8 cellular contexts compared by ENCODE assay signal in genomic region chr22:31969789-31970489, GRCh38. TPM values are rescaled to one million over a fixed set of nuclear protein-coding genes. Genes with fewer than 3 reads are reported as not detected.
A peak's percentile ranks its signal among the peaks of the same experiment; 100 is the strongest.
DNase-seq lines count a peak whose midpoint lies in the region; ATAC-seq and TF ChIP-seq lines count a peak whose summit lies in the region.

No MANE protein-coding gene starts in this region.

- H3K27me3 Mint-ChIP-seq in activated CD4-positive, alpha-beta memory T cell treated with anti-CD3 and anti-CD28 coated beads for 36 hours, result no peaks in the 10 kb centered on the region

- H3K27ac ChIP-seq in effector memory CD4-positive, alpha-beta T cell (ENCODE audit: insufficient read depth, low read length, poor library complexity, severe bottlenecking), result no peak overlapping the region
- H3K27ac ChIP-seq in lung (ENCODE audit: low read depth in 1 of 2, low read length in 1 of 2), result no peak overlapping the region

- H3K27me3 ChIP-seq in effector memory CD4-positive, alpha-beta T cell (replicated peaks; ENCODE audit: control insufficient read depth, insufficient read depth, low read length, poor library complexity, severe bottlenecking), result no peaks in the 10 kb centered on the region
- H3K27me3 ChIP-seq in lung (ENCODE audit: control insufficient read depth, insufficient read depth), result no peaks in the 10 kb centered on the region

- H3K4me3 Mint-ChIP-seq in activated CD4-positive, alpha-beta memory T cell treated with anti-CD3 and anti-CD28 coated beads for 36 hours, result peak overlapping the region; percentile 72

- POLR2A ChIA-PET in activated CD4-positive, alpha-beta memory T cell treated with anti-CD3 and anti-CD28 coated beads for 36 hours (lab: Charles Lee), result interaction anchor here (0.6 to 1.2 kb wide), 3 partner anchors 19 to 308 kb away, joined by 3 to 5 read pairs (median 5); partner anchors contain the start of gene PISD

- peaks cover 8% of the 10 kb centered on the region for H3K4me1 ChIP-seq in effector memory CD4-positive, alpha-beta T cell (ENCODE audit: control insufficient read depth, insufficient read depth, low read length, poor library complexity, severe bottlenecking)
- H3K4me1 ChIP-seq in lung (ENCODE audit: control insufficient read depth in 2 of 2, insufficient read depth in 2 of 2, low read length in 2 of 2), result peaks cover 0 to 5% of the 10 kb centered on the region in 2 donors

- peak; percentile 56 for ATAC-seq in HG03280 (IDR thresholded peaks at IDR 0.05; ENCODE audit: unreplicated experiment)
- peak; percentile 84 for ATAC-seq in lung (ENCODE audit: insufficient read depth, low FRiP score)
- ATAC-seq in HG02571 (IDR thresholded peaks at IDR 0.05; ENCODE audit: unreplicated experiment), result no peak

- intact Hi-C loops in activated CD4-positive, alpha-beta memory T cell treated with anti-CD3 and anti-CD28 coated beads for 36 hours (cut with micrococcal nuclease), result loop anchor here (1.0 to 5.0 kb wide), 3 partner anchors 19 to 502 kb away; partner anchors contain the start of gene FBXO7

- DNase-seq in GM12864 (ENCODE audit: low read depth) (peak; percentile 42), NCI-H524 (lab: John Stamatoyannopoulos, UW) (peak; percentile 64 to 84), lung (ENCODE audit: low spot score) (peak; percentile 70)
- DNase-seq in activated CD4-positive, alpha-beta memory T cell treated with anti-CD3 and anti-CD28 coated beads for 36 hours, result peak; percentile 82
- DNase-seq in effector memory CD4-positive, alpha-beta T cell, result peak; percentile 55 to 59 (median 58)
- peak in 2 of 3 donors; percentile 49 to 56 for DNase-seq in stimulated activated CD4-positive, alpha-beta T cell treated with anti-CD3 and anti-CD28 coated beads, TNF-alpha, amount 100 ng/mL, for 48 hours (ENCODE audit: low read depth in 3 of 3)

- no peaks in the 10 kb centered on the region for H3K36me3 ChIP-seq in effector memory CD4-positive, alpha-beta T cell (ENCODE audit: control insufficient read depth, insufficient read depth, low read length)
- no peaks in the 10 kb centered on the region for H3K36me3 ChIP-seq in lung (ENCODE audit: control insufficient read depth in 2 of 2, insufficient read depth in 2 of 2, low read length in 2 of 2)

- H3K36me3 Mint-ChIP-seq in activated CD4-positive, alpha-beta memory T cell treated with anti-CD3 and anti-CD28 coated beads for 36 hours, result no peaks in the 10 kb centered on the region

- no peaks in the 10 kb centered on the region for H3K9me3 ChIP-seq in effector memory CD4-positive, alpha-beta T cell (ENCODE audit: control insufficient read depth, low read length)
- H3K9me3 ChIP-seq in lung (ENCODE audit: control insufficient read depth in 2 of 2, insufficient read depth in 1 of 2, low read length in 1 of 2), result no peaks in the 10 kb centered on the region

- peak; percentile 62 for TF ChIP-seq CTCF in GM12864 (IDR thresholded peaks at IDR 0.05; ENCODE audit: low read depth, low read length, missing control alignments)
- TF ChIP-seq CTCF in lung (IDR thresholded peaks at IDR 0.05; ENCODE audit: control extremely low read depth, extremely low read depth), result no peak

- H3K9me3 Mint-ChIP-seq in activated CD4-positive, alpha-beta memory T cell treated with anti-CD3 and anti-CD28 coated beads for 36 hours, result no peaks in the 10 kb centered on the region

- H3K27ac Mint-ChIP-seq in activated CD4-positive, alpha-beta memory T cell treated with anti-CD3 and anti-CD28 coated beads for 36 hours, result no peak overlapping the region

- H3K4me3 ChIP-seq in GM12864 (ENCODE audit: low read depth, low read length) (peak overlapping the region; percentile 28; the same call in 1 of the 2 replicates), lung (no peak overlapping the region)
- H3K4me3 ChIP-seq in effector memory CD4-positive, alpha-beta T cell (ENCODE audit: insufficient read depth, low read depth, low read length, poor library complexity, severe bottlenecking), result peak overlapping the region; percentile 46

- peaks cover 12% of the 10 kb centered on the region for H3K4me1 Mint-ChIP-seq in activated CD4-positive, alpha-beta memory T cell treated with anti-CD3 and anti-CD28 coated beads for 36 hours (ENCODE audit: low read depth)

- CTCF ChIA-PET in activated CD4-positive, alpha-beta memory T cell treated with anti-CD3 and anti-CD28 coated beads for 36 hours (lab: Charles Lee), result interaction anchor here (0.5 to 12.6 kb wide), 74 partner anchors 10 to 529 kb away, joined by 3 to 241 read pairs (median 4); partner anchors contain the start of genes PISD and SLC5A1

- WGBS in lung, 2 donors, result 32 to 37% methylated on average over 19 of the region's 19 CpGs

RNA-seq across cellular contexts. Expression of gene YWHAH, which starts 25.6 kb away (rescaled TPM):
- 100 to 1,000 TPM; 137 to 142 TPM for total RNA-seq in activated CD4-positive, alpha-beta memory T cell treated with anti-CD3 and anti-CD28 coated beads for 36 hours
- total RNA-seq in lung, result 100 to 1,000 TPM in 1 of 2 donors, 10 to 100 TPM in 1; 50.1 to 151 TPM
- 10 to 100 TPM; 89.5 to 90.5 TPM for polyA plus RNA-seq in lung
